34 cellular contexts compared by ENCODE assay signal in genomic region chr9:14793389-14793788, GRCh38.
"Had no signal": no experiment of that assay in that cellular context is flagged by ENCODE, and none has a peak within 500 bp of the region (broad histone marks: within the 10 kb centered on the region; RNA-seq: fewer than 3 reads in every experiment).

No MANE protein-coding gene starts in this region.

- H3K36me3 ChIP-seq: MG63 had no signal

- H3K4me3 ChIP-seq: MG63 had no signal

- H3K9me3 ChIP-seq: MG63 had no signal

- DNase-seq: Karpas-422, Kasumi-1, MG63, MM.1S, MV-4-11, NCI-H1048, NCI-H1092, NCI-H1092 treated with DMSO at 0.1 percent for 48 hours, NCI-H1105, NCI-H1105 treated with DMSO at 0.1 percent for 48 hours, NCI-H1417, NCI-H1417 treated with DMSO at 0.1 percent for 48 hours, NCI-H1436, NCI-H1436 treated with DMSO at 0.1 percent for 48 hours, NCI-H146, NCI-H1694, NCI-H1694 treated with DMSO at 0.1 percent for 48 hours, NCI-H187, NCI-H187 treated with DMSO at 0.1 percent for 48 hours, NCI-H1930, NCI-H2029, NCI-H2029 treated with DMSO at 0.1 percent for 48 hours, NCI-H2081, NCI-H2081 treated with DMSO at 0.1 percent for 48 hours, NCI-H2107, NCI-H2171, NCI-H2171 treated with DMSO at 0.1 percent for 48 hours, NCI-H2227 treated with DMSO at 0.1 percent for 48 hours, NCI-H226, NCI-H345, NCI-H446, NCI-H446 treated with DMSO at 0.1 percent for 48 hours, NCI-H510A, NCI-H510A treated with DMSO at 0.1 percent for 48 hours had no signal
